In genomic region chr14:94334837-94335236, GRCh38 we compare ENCODE assay signal across 18 cellular contexts. TPM values are rescaled to one million over a fixed set of nuclear protein-coding genes. Genes with fewer than 3 reads are reported as not detected.
"Had no signal": no experiment of that assay in that cellular context is flagged by ENCODE, and none has a peak within 500 bp of the region (broad histone marks: within the 10 kb centered on the region; RNA-seq: fewer than 3 reads in every experiment).

No MANE protein-coding gene starts in this region.

- H3K27ac Mint-ChIP-seq: activated B cell treated with CpG ODN at 0.5 μM for 24 hours; activated CD4-positive, alpha-beta T cell treated with anti-CD3 and anti-CD28 coated beads, Interleukin-2, amount 10 ng/mL, durations not matched to agents 7 days and 5 days; activated naive CD4-positive, alpha-beta T cell treated with anti-CD3 and anti-CD28 coated beads, Interleukin-2, amount 10 ng/mL, durations not matched to agents 7 days and 5 days; activated T-helper 2 cell treated with anti-CD3 and anti-CD28 coated beads, Interferon-gamma antibody, Interleukin-2, Interleukin-4, amounts not matched to agents 10 μg/mL and 5 μg/mL and 100 μg/mL, durations not matched to agents 14 hours and 24 hours and 36 hours; endodermal cell; naive thymus-derived CD8-positive, alpha-beta T cell; T-helper 17 cell had no signal

- H3K36me3 ChIP-seq: neutrophil, right atrium auricular region, transverse colon had no signal

- DNase-seq: activated B cell treated with CpG ODN at 0.5 μM for 24 hours; activated CD4-positive, alpha-beta T cell treated with anti-CD3 and anti-CD28 coated beads, Interleukin-2, amount 10 ng/mL, durations not matched to agents 7 days and 5 days; activated naive CD4-positive, alpha-beta T cell treated with anti-CD3 and anti-CD28 coated beads, Interleukin-2, amount 10 ng/mL, durations not matched to agents 7 days and 5 days; body of pancreas; cerebellar nuclear complex; endodermal cell; left cardiac atrium; mucosa of descending colon; naive thymus-derived CD8-positive, alpha-beta T cell; posterior cingulate gyrus; T-helper 17 cell; transverse colon had no signal

- H3K9me3 ChIP-seq: body of pancreas, mucosa of descending colon, neutrophil, right atrium auricular region, transverse colon had no signal

- H3K4me1 Mint-ChIP-seq: activated B cell treated with CpG ODN at 0.5 μM for 24 hours; activated CD4-positive, alpha-beta T cell treated with anti-CD3 and anti-CD28 coated beads, Interleukin-2, amount 10 ng/mL, durations not matched to agents 7 days and 5 days; activated naive CD4-positive, alpha-beta T cell treated with anti-CD3 and anti-CD28 coated beads, Interleukin-2, amount 10 ng/mL, durations not matched to agents 7 days and 5 days; endodermal cell; naive thymus-derived CD8-positive, alpha-beta T cell; T-helper 17 cell had no signal

- H3K4me1 ChIP-seq: body of pancreas, right atrium auricular region had no signal

- H3K27ac ChIP-seq: body of pancreas, neutrophil, right atrium auricular region, skin epidermis, transverse colon had no signal

- ATAC-seq: body of pancreas; left cardiac atrium; mucosa of descending colon; naive thymus-derived CD8-positive, alpha-beta T cell; T-helper 17 cell had no signal

- H3K9me3 Mint-ChIP-seq: activated naive CD4-positive, alpha-beta T cell treated with anti-CD3 and anti-CD28 coated beads, Interleukin-2, amount 10 ng/mL, durations not matched to agents 7 days and 5 days; naive thymus-derived CD8-positive, alpha-beta T cell had no signal

- H3K36me3 Mint-ChIP-seq: activated naive CD4-positive, alpha-beta T cell treated with anti-CD3 and anti-CD28 coated beads, Interleukin-2, amount 10 ng/mL, durations not matched to agents 7 days and 5 days; naive thymus-derived CD8-positive, alpha-beta T cell had no signal

- H3K27me3 ChIP-seq: body of pancreas, right atrium auricular region, transverse colon had no signal

- H3K4me3 ChIP-seq: body of pancreas, lung, mucosa of descending colon, right atrium auricular region, skin epidermis, transverse colon had no signal

- H3K4me3 Mint-ChIP-seq: activated B cell treated with CpG ODN at 0.5 μM for 24 hours; activated CD4-positive, alpha-beta T cell treated with anti-CD3 and anti-CD28 coated beads, Interleukin-2, amount 10 ng/mL, durations not matched to agents 7 days and 5 days; activated naive CD4-positive, alpha-beta T cell treated with anti-CD3 and anti-CD28 coated beads, Interleukin-2, amount 10 ng/mL, durations not matched to agents 7 days and 5 days; endodermal cell; naive thymus-derived CD8-positive, alpha-beta T cell; T-helper 17 cell had no signal

RNA-seq across cellular contexts. Expression of gene SERPINA6, which starts 11.7 kb away (rescaled TPM):
- total RNA-seq: activated B cell treated with CpG ODN at 0.5 μM for 24 hours; activated CD4-positive, alpha-beta T cell treated with anti-CD3 and anti-CD28 coated beads, Interleukin-2, amount 10 ng/mL, durations not matched to agents 7 days and 5 days; activated T-helper 2 cell treated with anti-CD3 and anti-CD28 coated beads, Interferon-gamma antibody, Interleukin-2, Interleukin-4, amounts not matched to agents 10 μg/mL and 5 μg/mL and 100 μg/mL, durations not matched to agents 14 hours and 24 hours and 36 hours; dermis microvascular lymphatic vessel endothelial cell; endodermal cell; left cardiac atrium; naive thymus-derived CD8-positive, alpha-beta T cell; right atrium auricular region; T-helper 17 cell had no signal

RNA-seq across cellular contexts. Expression of gene SERPINA2, which starts 31.7 kb away (rescaled TPM):
- total RNA-seq: activated B cell treated with CpG ODN at 0.5 μM for 24 hours; activated CD4-positive, alpha-beta T cell treated with anti-CD3 and anti-CD28 coated beads, Interleukin-2, amount 10 ng/mL, durations not matched to agents 7 days and 5 days; activated T-helper 2 cell treated with anti-CD3 and anti-CD28 coated beads, Interferon-gamma antibody, Interleukin-2, Interleukin-4, amounts not matched to agents 10 μg/mL and 5 μg/mL and 100 μg/mL, durations not matched to agents 14 hours and 24 hours and 36 hours; body of pancreas; dermis microvascular lymphatic vessel endothelial cell; endodermal cell; left cardiac atrium; lung; mucosa of descending colon; naive thymus-derived CD8-positive, alpha-beta T cell; right atrium auricular region; T-helper 17 cell; transverse colon had no signal

RNA-seq across cellular contexts. Expression of gene SERPINA10, which starts 41.8 kb away (rescaled TPM):
- total RNA-seq: activated B cell treated with CpG ODN at 0.5 μM for 24 hours; activated CD4-positive, alpha-beta T cell treated with anti-CD3 and anti-CD28 coated beads, Interleukin-2, amount 10 ng/mL, durations not matched to agents 7 days and 5 days; activated T-helper 2 cell treated with anti-CD3 and anti-CD28 coated beads, Interferon-gamma antibody, Interleukin-2, Interleukin-4, amounts not matched to agents 10 μg/mL and 5 μg/mL and 100 μg/mL, durations not matched to agents 14 hours and 24 hours and 36 hours; dermis microvascular lymphatic vessel endothelial cell; endodermal cell; left cardiac atrium; naive thymus-derived CD8-positive, alpha-beta T cell; right atrium auricular region; T-helper 17 cell had no signal

RNA-seq across cellular contexts. Expression of gene SERPINA1, which starts 53.6 kb away (rescaled TPM):
- total RNA-seq: dermis microvascular lymphatic vessel endothelial cell; naive thymus-derived CD8-positive, alpha-beta T cell had no signal
